ENCODE assay signal across 28 cellular contexts in the genomic region with DNA sequence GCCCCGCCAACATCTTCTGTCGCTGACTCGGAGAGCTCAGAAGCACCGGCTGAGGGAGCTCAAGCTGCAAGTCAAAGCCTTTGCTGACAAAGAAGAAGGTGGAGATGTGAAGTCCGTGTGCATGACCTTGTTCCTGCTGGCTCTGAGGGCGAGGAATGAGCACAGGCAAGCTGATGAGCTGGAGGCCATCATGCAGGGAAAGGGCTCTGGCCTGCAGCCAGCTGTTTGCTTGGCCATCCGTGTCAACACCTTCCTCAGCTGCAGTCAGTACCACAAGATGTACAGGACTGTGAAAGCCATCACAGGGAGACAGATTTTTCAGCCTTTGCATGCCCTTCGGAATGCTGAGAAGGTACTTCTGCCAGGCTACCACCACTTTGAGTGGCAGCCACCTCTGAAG. TPM values are rescaled to one million over a fixed set of nuclear protein-coding genes. Genes with fewer than 3 reads are reported as not detected.
DNase-seq lines count a peak whose midpoint lies in the region; ATAC-seq, FAIRE-seq and TF ChIP-seq lines count a peak whose summit lies in the region.
"Had no signal": no experiment of that assay in that cellular context is flagged by ENCODE, and none has a peak within 500 bp of the region (broad histone marks: within the 10 kb centered on the region; RNA-seq: fewer than 3 reads in every experiment).

No MANE protein-coding gene starts in this region.

- TF ChIP-seq POLR2A in HepG2 (IDR thresholded peaks at IDR 0.05; ENCODE audit: insufficient read depth in 1 of 2, low read depth in 2 of 2, low read length in 2 of 2), result no peak

- peak overlapping the region in 9 of 11 experiments; percentile 59 to 85 (median 81); a peak in 18 of 22 replicates for H3K27ac ChIP-seq in BLaER1 treated with 17β-estradiol and CSF1 and Interleukin-3, amounts not matched to agents 10 nM and 100 nM
- H3K27ac ChIP-seq in HepG2 (ENCODE audit: extremely low read length, insufficient read depth, low read length), result no peak overlapping the region
- no peak overlapping the region for H3K27ac ChIP-seq in smooth muscle cell (ENCODE audit: low read depth)
- H3K27ac ChIP-seq: A549, KMS-11, PC-9, SJCRH30 had no signal

- peaks cover 0 to 92% (median 8%) of the 10 kb centered on the region in 11 experiments; a peak in 10 of 22 replicates for H3K36me3 ChIP-seq in BLaER1 treated with 17β-estradiol and CSF1 and Interleukin-3, amounts not matched to agents 10 nM and 100 nM
- H3K36me3 ChIP-seq in HepG2 (replicated peaks in 1 of 2; ENCODE audit: control insufficient read depth in 1 of 2, insufficient read depth in 2 of 2, low read length in 2 of 2) (no peaks in the 10 kb centered on the region), smooth muscle cell (ENCODE audit: low read depth) (no peaks in the 10 kb centered on the region)
- H3K36me3 ChIP-seq: HAP-1, SJCRH30 had no signal

- ATAC-seq in HepG2, result no peak
- ATAC-seq in HG03280 (IDR thresholded peaks at IDR 0.05; ENCODE audit: unreplicated experiment), result no peak
- ATAC-seq in HG03135 (IDR thresholded peaks at IDR 0.05; ENCODE audit: unreplicated experiment), result no peak
- ATAC-seq: A549, GM12878, GM23338, Right ventricle myocardium inferior, SK-N-SH treated with all-trans-retinoic acid at 6 μM for 48 hours had no signal

- whole genome bisulfite sequencing in HepG2 (ENCODE audit: low lambda C conversion rate), result 50% methylated on average over 5 of the region's 8 CpGs
- 92% methylated on average over 8 of the region's 8 CpGs for WGBS in smooth muscle cell (ENCODE audit: low lambda C conversion rate)

- peak overlapping the region; percentile 35 to 74 (median 65) for H3K4me3 ChIP-seq in BLaER1 treated with 17β-estradiol and CSF1 and Interleukin-3, amounts not matched to agents 10 nM and 100 nM
- H3K4me3 ChIP-seq in HepG2 (replicated peaks in 1 of 3; ENCODE audit: insufficient read depth in 1 of 3, low read depth in 2 of 3, low read length in 3 of 3) (no peak overlapping the region), smooth muscle cell (no peak overlapping the region)
- H3K4me3 ChIP-seq: A549, GM12878, GM23338, HAP-1, PC-9, SJCRH30 had no signal

- TF ChIP-seq RAD21 in HepG2 (CRISPR knock-in tag; IDR thresholded peaks at IDR 0.05), result no peak

- BruUV-seq in HepG2 (replicated peaks; lab: Mats Ljungman, UMichigan), result no TSS peak

- DNase-seq in NAMALWA (ENCODE audit: low spot score) (peak; percentile 38), kidney glomerular epithelial cell (lab: John Stamatoyannopoulos, UW) (peak; percentile 40), HepG2 (ENCODE audit: low spot score) (no peak), smooth muscle cell (lab: John Stamatoyannopoulos, UW; ENCODE audit: unreplicated experiment) (no peak)
- DNase-seq: DMS53, GDM1, HFFc6, IMR-90, MM.1S, NCI-H1092, NCI-H1417 treated with DMSO at 0.1 percent for 48 hours, NCI-H1694 treated with DMSO at 0.1 percent for 48 hours, NCI-H2081, NCI-H2227 treated with DMSO at 0.1 percent for 48 hours, NCI-H510A, PC-9, SJCRH30 had no signal

- H3F3A ChIP-seq in smooth muscle cell (ENCODE audit: low read depth), result peaks cover 9% of the 10 kb centered on the region

- TF ChIP-seq CTCF in HepG2 (CRISPR knock-in tag; IDR thresholded peaks at IDR 0.05), result no peak
- no peak for TF ChIP-seq CTCF in smooth muscle cell (IDR thresholded peaks at IDR 0.05; ENCODE audit: borderline replicate concordance, insufficient read depth, poor library complexity, severe bottlenecking)

- peaks cover 0 to 12% (median 0%) of the 10 kb centered on the region in 11 experiments; a peak in 2 of 22 replicates for H3K9me3 ChIP-seq in BLaER1 treated with 17β-estradiol and CSF1 and Interleukin-3, amounts not matched to agents 10 nM and 100 nM (replicated peaks in 1 of 11)
- no peaks in the 10 kb centered on the region for H3K9me3 ChIP-seq in HepG2 (ENCODE audit: low read length)
- H3K9me3 ChIP-seq in smooth muscle cell (replicated peaks; ENCODE audit: low read depth), result no peaks in the 10 kb centered on the region
- H3K9me3 ChIP-seq: A549, HAP-1, SJCRH30 had no signal

- peak overlapping the region in 10 of 11 experiments; percentile 12 to 83 (median 74); a peak in 19 of 22 replicates for H3K9ac ChIP-seq in BLaER1 treated with 17β-estradiol and CSF1 and Interleukin-3, amounts not matched to agents 10 nM and 100 nM
- H3K9ac ChIP-seq in HepG2 (ENCODE audit: insufficient read depth, low read depth, low read length) (no peak overlapping the region), smooth muscle cell (ENCODE audit: low read depth) (no peak overlapping the region)
- H3K9ac ChIP-seq: KMS-11 had no signal

- peaks cover 0 to 53% (median 0%) of the 10 kb centered on the region in 11 experiments; a peak in 4 of 22 replicates for H4K20me1 ChIP-seq in BLaER1 treated with 17β-estradiol and CSF1 and Interleukin-3, amounts not matched to agents 10 nM and 100 nM
- no peaks in the 10 kb centered on the region for H4K20me1 ChIP-seq in HepG2 (ENCODE audit: insufficient read depth, low read length)
- no peaks in the 10 kb centered on the region for H4K20me1 ChIP-seq in smooth muscle cell (ENCODE audit: low read depth)

- H3K27me3 ChIP-seq in BLaER1 treated with 17β-estradiol and CSF1 and Interleukin-3, amounts not matched to agents 10 nM and 100 nM, result no peaks in the 10 kb centered on the region
- H3K27me3 ChIP-seq in HepG2 (ENCODE audit: control insufficient read depth in 1 of 2, insufficient read depth in 2 of 2, low read length in 2 of 2), result peaks cover 0 to 8% of the 10 kb centered on the region in 2 experiments; a peak in 3 of 5 replicates
- no peaks in the 10 kb centered on the region for H3K27me3 ChIP-seq in smooth muscle cell (ENCODE audit: low read depth)

- H3K4me2 ChIP-seq in BLaER1 treated with 17β-estradiol and CSF1 and Interleukin-3, amounts not matched to agents 10 nM and 100 nM, result peak overlapping the region; percentile 83 to 98 (median 93)
- H3K4me2 ChIP-seq in HepG2 (ENCODE audit: low read depth, low read length), result no peak overlapping the region
- H3K4me2 ChIP-seq in smooth muscle cell, result no peak overlapping the region
- H3K4me2 ChIP-seq: A549, GM23338, KMS-11, PC-9 had no signal

- POLR2A ChIA-PET in HepG2 (lab: Yijun Ruan, JAX), result no interaction called here

- intact Hi-C loops in HepG2 (cut with micrococcal nuclease; ENCODE audit: unreplicated experiment), result no loop called here

- H2AFZ ChIP-seq in HepG2 (ENCODE audit: low read length), result no peak overlapping the region
- no peak overlapping the region for H2AFZ ChIP-seq in smooth muscle cell (ENCODE audit: low read depth)
- H2AFZ ChIP-seq: GM23338, PC-9 had no signal

- no peak for FAIRE-seq in HepG2 (lab: Jason Lieb, UNC)
- FAIRE-seq: A549, GM12878 had no signal

- in situ Hi-C loops in HepG2 (cut with HindIII; ENCODE audit: extremely low pct_ligation_motif_present, low pct_unique_long_range_greater_than_20kb), result no loop called here

- CTCF ChIA-PET in HepG2 (lab: Yijun Ruan, JAX; ENCODE audit: low intra/inter-chr PET ratio, low total read pairs), result no interaction called here

- TF ChIP-seq EP300 in HepG2 (IDR thresholded peaks at IDR 0.05; ENCODE audit: low read depth in 2 of 2, low read length in 2 of 2) (no peak), HepG2 (CRISPR knock-in tag; IDR thresholded peaks at IDR 0.05; ENCODE audit: borderline replicate concordance) (no peak)

- H3K79me2 ChIP-seq in HepG2 (ENCODE audit: insufficient read depth, low read length) (no peaks in the 10 kb centered on the region), smooth muscle cell (ENCODE audit: low read depth) (no peaks in the 10 kb centered on the region)

- H3K4me1 ChIP-seq in BLaER1 treated with 17β-estradiol and CSF1 and Interleukin-3, amounts not matched to agents 10 nM and 100 nM, result peaks cover 18 to 97% (median 80%) of the 10 kb centered on the region in 10 experiments; a peak in 19 of 20 replicates
- H3K4me1 ChIP-seq in HepG2 (ENCODE audit: insufficient read depth, low read length) (no peaks in the 10 kb centered on the region), smooth muscle cell (ENCODE audit: low read depth) (peaks cover 14% of the 10 kb centered on the region)
- H3K4me1 ChIP-seq: A549, HAP-1 had no signal

RNA-seq across cellular contexts. Expression of a gene that starts 6.7 kb away (rescaled TPM):
- total RNA-seq in HepG2 (2016; rRNA removed; fragmentation: Illumina TruSeq; extraction: Trizol), result 0.14 and 0.15 TPM in 2 replicates
- total RNA-seq in HepG2 (2016; cell fraction: cytosol; rRNA removed; fragmentation: Illumina TruSeq; extraction: Trizol; ENCODE audit: low read depth), result not detected in 2 replicates
- total RNA-seq in HepG2 (2016; cell fraction: insoluble cytoplasmic fraction; rRNA removed; fragmentation: Illumina TruSeq; extraction: Trizol), result 0.02 and 0.10 TPM in 2 replicates
- total RNA-seq in HepG2 (2016; cell fraction: membrane; rRNA removed; fragmentation: Illumina TruSeq; extraction: Trizol), result 0.22 TPM in 1 of 2 replicates, not detected in the other
- total RNA-seq in HepG2 (2016; cell fraction: nucleus; rRNA removed; fragmentation: Illumina TruSeq; extraction: Trizol), result 0.06 TPM in 1 of 2 replicates, not detected in the other
- 0.01 and 0.11 TPM in 2 replicates for polyA plus RNA-seq in HepG2 (2011; rRNA removed)
- 0.01 and 0.04 TPM in 2 replicates for polyA plus RNA-seq in HepG2 (2011; cell fraction: cytosol; rRNA removed)
- 0.05 and 0.06 TPM in 2 replicates for polyA plus RNA-seq in HepG2 (2011; cell fraction: nucleus; rRNA removed)
- polyA plus RNA-seq in HepG2 (2012), result 0.19 and 0.23 TPM in 2 replicates
- not detected in 2 replicates for polyA plus RNA-seq in HepG2 (2016; cell fraction: cytosol; fragmentation: Illumina TruSeq; extraction: Trizol; ENCODE audit: low read depth)
- 0.24 and 0.28 TPM in 2 replicates for polyA plus RNA-seq in HepG2 (2016; cell fraction: insoluble cytoplasmic fraction; fragmentation: Illumina TruSeq; extraction: Trizol; ENCODE audit: low read depth)
- polyA plus RNA-seq in HepG2 (2016; cell fraction: membrane; fragmentation: Illumina TruSeq; extraction: Trizol; ENCODE audit: low read depth), result 0.02 TPM in 1 of 2 replicates, not detected in the other
- 0.11 TPM in 1 of 2 replicates, not detected in the other for polyA plus RNA-seq in HepG2 (2016; cell fraction: nucleus; fragmentation: Illumina TruSeq; extraction: Trizol; ENCODE audit: insufficient read depth, low read depth)
- polyA minus RNA-seq in HepG2 (2011; rRNA and poly(A)+ RNA removed; ENCODE audit: low replicate concordance), result 0.02 TPM in 1 of 2 replicates, not detected in the other
- polyA minus RNA-seq in HepG2 (2011; cell fraction: cytosol; rRNA and poly(A)+ RNA removed), result not detected in 2 replicates
- polyA minus RNA-seq in HepG2 (2011; cell fraction: nucleus; rRNA and poly(A)+ RNA removed), result 0.90 TPM in 1 of 2 replicates, not detected in the other
- total RNA-seq in smooth muscle cell, result 2.7 and 3.7 TPM in 2 replicates
- 0.86 and 1.7 TPM in 2 replicates for polyA plus RNA-seq in smooth muscle cell

RNA-seq across cellular contexts. Expression of a gene that starts 19.8 kb away (rescaled TPM):
- total RNA-seq in HepG2 (2016; rRNA removed; fragmentation: Illumina TruSeq; extraction: Trizol), result 29.4 and 40.4 TPM in 2 replicates
- total RNA-seq in HepG2 (2016; cell fraction: cytosol; rRNA removed; fragmentation: Illumina TruSeq; extraction: Trizol; ENCODE audit: low read depth), result 22.9 and 24.9 TPM in 2 replicates
- total RNA-seq in HepG2 (2016; cell fraction: insoluble cytoplasmic fraction; rRNA removed; fragmentation: Illumina TruSeq; extraction: Trizol), result 30.1 and 40.0 TPM in 2 replicates
- 29.7 and 32.1 TPM in 2 replicates for total RNA-seq in HepG2 (2016; cell fraction: membrane; rRNA removed; fragmentation: Illumina TruSeq; extraction: Trizol)
- 14.4 and 16.5 TPM in 2 replicates for total RNA-seq in HepG2 (2016; cell fraction: nucleus; rRNA removed; fragmentation: Illumina TruSeq; extraction: Trizol)
- polyA plus RNA-seq in HepG2 (2011; rRNA removed), result 10.3 and 11.3 TPM in 2 replicates
- 6.6 and 13.0 TPM in 2 replicates for polyA plus RNA-seq in HepG2 (2011; cell fraction: cytosol; rRNA removed)
- 2.4 and 3.9 TPM in 2 replicates for polyA plus RNA-seq in HepG2 (2011; cell fraction: nucleus; rRNA removed)
- 16.1 and 16.6 TPM in 2 replicates for polyA plus RNA-seq in HepG2 (2012)
- polyA plus RNA-seq in HepG2 (2016; cell fraction: cytosol; fragmentation: Illumina TruSeq; extraction: Trizol; ENCODE audit: low read depth), result 23.5 and 24.9 TPM in 2 replicates
- 36.2 and 42.7 TPM in 2 replicates for polyA plus RNA-seq in HepG2 (2016; cell fraction: insoluble cytoplasmic fraction; fragmentation: Illumina TruSeq; extraction: Trizol; ENCODE audit: low read depth)
- polyA plus RNA-seq in HepG2 (2016; cell fraction: membrane; fragmentation: Illumina TruSeq; extraction: Trizol; ENCODE audit: low read depth), result 25.9 and 31.3 TPM in 2 replicates
- polyA plus RNA-seq in HepG2 (2016; cell fraction: nucleus; fragmentation: Illumina TruSeq; extraction: Trizol; ENCODE audit: insufficient read depth, low read depth), result 16.8 and 20.8 TPM in 2 replicates
- 0.36 and 1.2 TPM in 2 replicates for polyA minus RNA-seq in HepG2 (2011; rRNA and poly(A)+ RNA removed; ENCODE audit: low replicate concordance)
- 2.8 and 3.3 TPM in 2 replicates for polyA minus RNA-seq in HepG2 (2011; cell fraction: cytosol; rRNA and poly(A)+ RNA removed)
- polyA minus RNA-seq in HepG2 (2011; cell fraction: nucleus; rRNA and poly(A)+ RNA removed), result 9.0 and 11.3 TPM in 2 replicates
- total RNA-seq in smooth muscle cell, result 17.8 and 41.8 TPM in 2 replicates
- polyA plus RNA-seq in smooth muscle cell, result 24.7 and 33.1 TPM in 2 replicates

RNA-seq across cellular contexts. Expression of a gene that starts 23.6 kb away (rescaled TPM):
- total RNA-seq in HepG2 (2016; rRNA removed; fragmentation: Illumina TruSeq; extraction: Trizol) (not detected in 2 replicates), smooth muscle cell (not detected in 2 replicates)
- not detected in 2 replicates for total RNA-seq in HepG2 (2016; cell fraction: cytosol; rRNA removed; fragmentation: Illumina TruSeq; extraction: Trizol; ENCODE audit: low read depth)
- total RNA-seq in HepG2 (2016; cell fraction: insoluble cytoplasmic fraction; rRNA removed; fragmentation: Illumina TruSeq; extraction: Trizol), result not detected in 2 replicates
- total RNA-seq in HepG2 (2016; cell fraction: membrane; rRNA removed; fragmentation: Illumina TruSeq; extraction: Trizol), result not detected in 2 replicates
- total RNA-seq in HepG2 (2016; cell fraction: nucleus; rRNA removed; fragmentation: Illumina TruSeq; extraction: Trizol), result not detected in 2 replicates
- polyA plus RNA-seq in HepG2 (2011; rRNA removed) (not detected in 2 replicates), smooth muscle cell (not detected in 2 replicates)
- not detected in 2 replicates for polyA plus RNA-seq in HepG2 (2011; cell fraction: cytosol; rRNA removed)
- polyA plus RNA-seq in HepG2 (2011; cell fraction: nucleus; rRNA removed), result not detected in 2 replicates
- not detected in 2 replicates for polyA plus RNA-seq in HepG2 (2012)
- not detected in 2 replicates for polyA plus RNA-seq in HepG2 (2016; cell fraction: cytosol; fragmentation: Illumina TruSeq; extraction: Trizol; ENCODE audit: low read depth)
- not detected in 2 replicates for polyA plus RNA-seq in HepG2 (2016; cell fraction: insoluble cytoplasmic fraction; fragmentation: Illumina TruSeq; extraction: Trizol; ENCODE audit: low read depth)
- not detected in 2 replicates for polyA plus RNA-seq in HepG2 (2016; cell fraction: membrane; fragmentation: Illumina TruSeq; extraction: Trizol; ENCODE audit: low read depth)
- not detected in 2 replicates for polyA plus RNA-seq in HepG2 (2016; cell fraction: nucleus; fragmentation: Illumina TruSeq; extraction: Trizol; ENCODE audit: insufficient read depth, low read depth)
- polyA minus RNA-seq in HepG2 (2011; rRNA and poly(A)+ RNA removed; ENCODE audit: low replicate concordance), result not detected in 2 replicates
- polyA minus RNA-seq in HepG2 (2011; cell fraction: cytosol; rRNA and poly(A)+ RNA removed), result not detected in 2 replicates
- polyA minus RNA-seq in HepG2 (2011; cell fraction: nucleus; rRNA and poly(A)+ RNA removed), result not detected in 2 replicates
- total RNA-seq: GM12878, GM23338, HFFc6, IMR-90, PC-9, Right ventricle myocardium inferior, RPMI7951 had no signal
- polyA plus RNA-seq: A549, GM12878, GM23338, IMR-90 had no signal

Comparison
In these comparisons a context has a peak if more than half of its experiments do, and no peak if none do; other contexts are left out.
1. H3K27ac ChIP-seq: peak in BLaER1 treated with 17β-estradiol and CSF1 and Interleukin-3, amounts not matched to agents 10 nM and 100 nM (9 of 11); none in HepG2 (single experiment) and smooth muscle cell (single experiment).
2. H3K4me2 ChIP-seq: peak in BLaER1 treated with 17β-estradiol and CSF1 and Interleukin-3, amounts not matched to agents 10 nM and 100 nM (11 of 11); none in HepG2 (single experiment) and smooth muscle cell (single experiment).
3. H3K4me3 ChIP-seq: peak in BLaER1 treated with 17β-estradiol and CSF1 and Interleukin-3, amounts not matched to agents 10 nM and 100 nM (10 of 10); none in HepG2 (0 of 3) and smooth muscle cell (single experiment).
4. H3K9ac ChIP-seq: peak in BLaER1 treated with 17β-estradiol and CSF1 and Interleukin-3, amounts not matched to agents 10 nM and 100 nM (10 of 11); none in HepG2 (single experiment) and smooth muscle cell (single experiment).
5. DNase-seq: peak in NAMALWA (single experiment) and kidney glomerular epithelial cell (single experiment); none in HepG2 (single experiment) and smooth muscle cell (single experiment).